In the genomic region with DNA sequence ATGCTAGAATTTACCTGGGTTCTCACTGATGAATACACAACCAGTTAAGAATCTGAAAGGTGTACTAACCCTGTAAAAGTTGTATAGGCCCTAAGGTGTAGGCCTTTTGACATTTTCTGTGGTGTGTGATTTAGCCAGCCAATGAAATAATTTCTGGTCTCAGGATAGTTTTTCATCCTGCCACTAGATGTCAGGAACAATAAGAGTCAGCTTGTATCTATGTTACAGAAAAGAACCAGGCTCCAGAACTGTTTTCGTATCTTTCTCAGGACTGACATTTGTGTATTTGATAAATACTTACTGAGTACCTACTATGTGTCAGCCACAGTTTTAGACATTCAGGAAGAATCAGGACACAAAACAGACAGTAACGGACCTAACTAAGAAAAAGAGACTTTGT, we compare ENCODE assay signal across 8 cellular contexts.
A peak's percentile ranks its signal among the peaks of the same experiment; 100 is the strongest.
DNase-seq lines count a peak whose midpoint lies in the region; ATAC-seq and TF ChIP-seq lines count a peak whose summit lies in the region.

No MANE protein-coding gene starts in this region.

- H3K36me3 Mint-ChIP-seq in brain = no peaks in the 10 kb centered on the region

- TF ChIP-seq CTCF in brain (conservative IDR thresholded peaks at IDR 0.05) = peak; percentile 44 to 61

- H3K9me3 Mint-ChIP-seq in brain = peaks cover 0 to 5% (median 0%) of the 10 kb centered on the region in 5 experiments

- H3K27ac Mint-ChIP-seq in brain = peak overlapping the region in 1 of 5 experiments; percentile 61

- peaks cover 4% of the 10 kb centered on the region for H3K27me3 Mint-ChIP-seq in brain

- DNase-seq in AG20443 (ENCODE audit: low spot score) (peak; percentile 50), Kasumi-1 (lab: John Stamatoyannopoulos, UW) (peak; percentile 72 to 80), lung microvascular endothelial cell (ENCODE audit: low read depth in 2 of 2) (peak; percentile 1 to 2), ureter (ENCODE audit: low spot score) (no peak), NCI-H2081 treated with DMSO at 0.1 percent for 48 hours (lab: John Stamatoyannopoulos, UW) (no peak)
- DNase-seq in stimulated activated CD8-positive, alpha-beta memory T cell treated with anti-CD3 and anti-CD28 coated beads, Interleukin-4, amount 100 ng/mL, for 48 hours = no peak

- H3K4me3 Mint-ChIP-seq in brain = no peak overlapping the region

- H3K4me1 Mint-ChIP-seq in brain = no peaks in the 10 kb centered on the region

- peak; percentile 83 for ATAC-seq in GM19351 (IDR thresholded peaks at IDR 0.05; ENCODE audit: unreplicated experiment)

Comparison
In these comparisons a context has a peak if more than half of its experiments do, and no peak if none do; other contexts are left out.
1. DNase-seq: peak in AG20443 (single experiment), Kasumi-1 (2 of 2) and lung microvascular endothelial cell (2 of 2); none in ureter (single experiment), stimulated activated CD8-positive, alpha-beta memory T cell treated with anti-CD3 and anti-CD28 coated beads, Interleukin-4, amount 100 ng/mL, for 48 hours (single experiment) and NCI-H2081 treated with DMSO at 0.1 percent for 48 hours (single experiment).